10 cellular contexts compared by ENCODE assay signal in the genomic region with DNA sequence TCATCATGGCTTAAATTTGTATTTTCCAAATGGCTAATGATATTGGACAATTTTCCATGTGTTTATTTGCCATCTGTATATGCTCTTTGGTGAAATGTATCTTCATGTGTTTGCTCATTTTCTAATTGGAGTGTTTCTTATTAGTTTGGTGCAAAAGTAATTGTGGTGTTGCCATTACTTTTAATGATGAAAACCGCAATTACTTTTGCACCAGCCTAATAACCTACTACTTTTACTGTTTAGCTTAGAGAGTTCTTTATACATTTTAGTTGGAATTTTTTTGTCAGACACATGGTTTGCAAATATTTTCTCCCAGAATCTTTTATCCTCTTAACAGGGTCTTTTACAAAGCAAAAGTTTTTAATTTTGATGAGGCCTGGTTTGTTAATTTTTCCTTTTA.
"Had no signal": no experiment of that assay in that cellular context is flagged by ENCODE, and none has a peak within 500 bp of the region (broad histone marks: within the 10 kb centered on the region; RNA-seq: fewer than 3 reads in every experiment).

No MANE protein-coding gene starts in this region.

- H3K4me2 ChIP-seq: GM23338 had no signal

- DNase-seq: H9, HCEC 1CT, HFFc6, IMR-90, KG1 had no signal

- ATAC-seq: GM23338, K562 had no signal

- H3K27ac ChIP-seq: HL-60 had no signal

- H3K4me3 ChIP-seq: GM23338, K562 had no signal

- H2AFZ ChIP-seq: GM23338 had no signal

- FAIRE-seq: H1, H54, K562 had no signal
